Comparison of ENCODE assay signal across 16 cellular contexts in genomic region chr9:17876687-17877086, GRCh38.
A peak's percentile ranks its signal among the peaks of the same experiment; 100 is the strongest.
DNase-seq lines count a peak whose midpoint lies in the region; ATAC-seq lines count a peak whose summit lies in the region.
"Had no signal": no experiment of that assay in that cellular context is flagged by ENCODE, and none has a peak within 500 bp of the region (broad histone marks: within the 10 kb centered on the region; RNA-seq: fewer than 3 reads in every experiment).

No MANE protein-coding gene starts in this region.

- ATAC-seq in GM18868 (IDR thresholded peaks at IDR 0.05; ENCODE audit: unreplicated experiment) (peak; percentile 38), GM19468 (IDR thresholded peaks at IDR 0.05; ENCODE audit: extremely low read depth, unreplicated experiment) (peak; percentile 29), HG03097 (IDR thresholded peaks at IDR 0.05; ENCODE audit: low FRiP score, unreplicated experiment) (peak; percentile 56), HG03442 (IDR thresholded peaks at IDR 0.05; ENCODE audit: unreplicated experiment) (peak; percentile 44), GM18867 (IDR thresholded peaks at IDR 0.05; ENCODE audit: unreplicated experiment) (no peak)
- ATAC-seq: K562 had no signal

- no peak for DNase-seq in middle frontal gyrus (ENCODE audit: extremely low spot score, low spot score)
- DNase-seq in NCI-H226 = no peak
- DNase-seq: ACHN; CD4-positive, alpha-beta T cell; DMS153; DND-41; GDM1; GM23248; H7; Karpas-422 had no signal
